ENCODE assay signal across 8 cellular contexts in the genomic region with DNA sequence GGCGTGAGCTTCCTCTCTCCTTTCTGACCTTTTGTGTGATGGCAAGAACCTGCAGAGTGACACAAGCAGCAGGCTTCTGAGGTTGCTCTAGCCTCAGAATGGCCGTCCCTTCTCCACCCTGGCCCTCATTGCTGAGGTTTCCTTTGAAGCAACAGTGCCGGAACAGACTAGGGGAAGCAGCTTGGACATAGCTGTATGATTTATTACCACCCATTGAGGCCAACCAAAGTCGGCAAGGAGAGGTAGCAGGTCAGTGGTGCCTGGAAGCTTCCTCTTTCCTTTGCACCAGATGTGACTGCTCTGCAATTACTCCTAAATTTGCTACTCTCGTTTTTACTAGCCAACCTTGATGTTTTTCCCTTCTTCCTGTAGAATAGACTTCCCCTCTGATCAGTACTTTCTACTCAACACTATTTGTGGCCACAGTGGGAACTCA. TPM values are rescaled to one million over a fixed set of nuclear protein-coding genes. Genes with fewer than 3 reads are reported as not detected.
A peak's percentile ranks its signal among the peaks of the same experiment; 100 is the strongest.
DNase-seq lines count a peak whose midpoint lies in the region; ATAC-seq and TF ChIP-seq lines count a peak whose summit lies in the region.

No MANE protein-coding gene starts in this region.

- H3K4me2 ChIP-seq in osteoblast (ENCODE audit: insufficient read depth, low read length), result peak overlapping the region; percentile 75

- H3K27ac ChIP-seq in osteoblast (ENCODE audit: low read depth, low read length), result peak overlapping the region; percentile 77

- H3K27me3 Mint-ChIP-seq in activated naive CD8-positive, alpha-beta T cell treated with anti-CD3 and anti-CD28 coated beads, Interleukin-2, amount 50 U/mL, for 24 hours, result no peaks in the 10 kb centered on the region

- H3K36me3 ChIP-seq in osteoblast (ENCODE audit: insufficient read depth, low read length), result no peaks in the 10 kb centered on the region

- no peak for TF ChIP-seq CTCF in osteoblast (IDR thresholded peaks at IDR 0.05; ENCODE audit: extremely low read depth, low read depth, low read length)
- no peak for TF ChIP-seq CTCF in GM13977 (IDR thresholded peaks at IDR 0.05; ENCODE audit: extremely low read depth, insufficient read depth, missing control alignments)

- DNase-seq in activated naive CD8-positive, alpha-beta T cell treated with anti-CD3 and anti-CD28 coated beads, Interleukin-2, amount 50 U/mL, for 24 hours, result no peak
- DNase-seq in osteoblast (ENCODE audit: insufficient read length, low spot score, missing footprints) (no peak), NK-92 (lab: John Stamatoyannopoulos, UW; ENCODE audit: unreplicated experiment) (no peak), GM13977 (ENCODE audit: low spot score) (no peak), NCI-H510A (lab: John Stamatoyannopoulos, UW) (no peak), HCEC 1CT (no peak)

- peak; percentile 65 for ATAC-seq in GM18511 (IDR thresholded peaks at IDR 0.05; ENCODE audit: unreplicated experiment)
- peak; percentile 44 for ATAC-seq in HG03045 (IDR thresholded peaks at IDR 0.05; ENCODE audit: unreplicated experiment)
- peak; percentile 65 for ATAC-seq in activated naive CD8-positive, alpha-beta T cell treated with anti-CD3 and anti-CD28 coated beads, Interleukin-2, amount 50 U/mL, for 24 hours

- peaks cover 34% of the 10 kb centered on the region for H3K36me3 Mint-ChIP-seq in activated naive CD8-positive, alpha-beta T cell treated with anti-CD3 and anti-CD28 coated beads, Interleukin-2, amount 50 U/mL, for 24 hours (ENCODE audit: low read depth)

- peaks cover 88% of the 10 kb centered on the region for H3K79me2 ChIP-seq in osteoblast (ENCODE audit: insufficient read depth, low read length)

- H2AFZ ChIP-seq in osteoblast (ENCODE audit: low read length), result no peak overlapping the region

- peaks cover 29% of the 10 kb centered on the region for H3K4me1 ChIP-seq in osteoblast (ENCODE audit: insufficient read depth, low read length)

- H3K9me3 Mint-ChIP-seq in activated naive CD8-positive, alpha-beta T cell treated with anti-CD3 and anti-CD28 coated beads, Interleukin-2, amount 50 U/mL, for 24 hours, result no peaks in the 10 kb centered on the region

- peaks cover 76% of the 10 kb centered on the region for H3K4me1 Mint-ChIP-seq in activated naive CD8-positive, alpha-beta T cell treated with anti-CD3 and anti-CD28 coated beads, Interleukin-2, amount 50 U/mL, for 24 hours

- H3K27ac Mint-ChIP-seq in activated naive CD8-positive, alpha-beta T cell treated with anti-CD3 and anti-CD28 coated beads, Interleukin-2, amount 50 U/mL, for 24 hours, result peak overlapping the region; percentile 74

- peak overlapping the region; percentile 0 for H3K4me3 ChIP-seq in osteoblast (ENCODE audit: insufficient read depth, low read length)

- no peaks in the 10 kb centered on the region for H3K27me3 ChIP-seq in osteoblast (ENCODE audit: insufficient read depth, low read length)

- peaks cover 4% of the 10 kb centered on the region for H4K20me1 ChIP-seq in osteoblast (ENCODE audit: insufficient read depth, low read length)

- peak overlapping the region; percentile 19 for H3K4me3 Mint-ChIP-seq in activated naive CD8-positive, alpha-beta T cell treated with anti-CD3 and anti-CD28 coated beads, Interleukin-2, amount 50 U/mL, for 24 hours

- in situ Hi-C loops in GM13977 (cut with MboI; ENCODE audit: low pct_unique_long_range_greater_than_20kb, low sequenced_read_pairs, unreplicated experiment), result no loop called here

- H3K9me3 ChIP-seq in osteoblast (ENCODE audit: low read depth, low read length), result no peaks in the 10 kb centered on the region

RNA-seq across cellular contexts. Expression of a gene that starts 31.4 kb away (rescaled TPM):
- 27.4 and 28.6 TPM in 2 replicates for total RNA-seq in osteoblast
